Comparison of ENCODE assay signal across 21 cellular contexts in the genomic region with DNA sequence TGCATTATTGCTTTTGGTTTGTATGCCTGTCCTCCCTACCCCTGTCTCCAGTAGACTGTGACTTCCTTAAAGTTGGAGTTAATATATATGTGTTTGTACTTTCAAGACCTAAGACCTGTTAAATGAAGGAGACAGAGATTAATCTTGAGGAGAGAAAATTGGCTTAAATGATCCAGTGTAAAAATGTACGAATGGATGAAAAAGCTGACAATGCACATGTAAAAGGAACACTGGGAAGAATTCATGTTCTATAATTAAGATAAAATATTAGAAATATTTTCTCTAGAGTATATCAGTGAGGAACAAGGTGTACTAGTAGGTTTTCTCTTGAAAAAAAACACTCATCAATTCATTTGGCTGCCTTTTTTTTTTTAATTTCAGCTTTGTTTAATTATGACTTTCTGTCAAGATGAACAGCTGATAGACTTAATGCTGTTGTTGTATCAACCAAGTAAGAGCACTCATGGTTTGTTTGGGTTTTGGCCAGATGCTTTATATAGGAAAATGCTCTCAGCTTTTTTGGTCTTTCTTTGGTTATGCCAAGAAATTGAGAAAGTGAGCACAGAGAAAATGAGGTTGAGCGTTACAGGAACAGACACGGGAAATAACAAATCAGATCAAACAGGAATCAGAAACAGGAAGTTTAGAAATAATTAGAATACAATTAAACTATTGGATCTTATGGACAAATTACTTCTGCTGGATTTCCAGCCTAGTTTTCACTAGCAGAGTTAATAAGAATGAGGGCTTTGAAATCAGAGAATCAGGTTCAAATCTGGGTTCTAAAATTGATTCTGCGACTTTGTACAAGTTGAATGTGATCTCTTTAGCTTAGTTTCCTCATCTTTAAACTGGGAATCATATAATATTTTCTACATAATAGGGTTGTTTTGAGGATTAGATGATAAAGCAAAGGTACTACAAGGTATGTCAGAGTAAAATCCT. TPM values are rescaled to one million over a fixed set of nuclear protein-coding genes. Genes with fewer than 3 reads are reported as not detected.
DNase-seq lines count a peak whose midpoint lies in the region; ATAC-seq, FAIRE-seq and TF ChIP-seq lines count a peak whose summit lies in the region.
"Had no signal": no experiment of that assay in that cellular context is flagged by ENCODE, and none has a peak within 500 bp of the region (broad histone marks: within the 10 kb centered on the region; RNA-seq: fewer than 3 reads in every experiment).

No MANE protein-coding gene starts in this region.

- H3K9ac ChIP-seq in DND-41 (ENCODE audit: low read depth, low read length), result no peak overlapping the region
- no peak overlapping the region for H3K9ac ChIP-seq in PC-3 (ENCODE audit: low read length)
- no peak overlapping the region for H3K9ac ChIP-seq in endothelial cell of umbilical vein (replicated peaks; ENCODE audit: extremely low read depth, insufficient read depth, low read length)

- BruUV-seq in A673 (replicated peaks; lab: Mats Ljungman, UMichigan), result no TSS peak
- BruUV-seq in PC-3 (replicated peaks; lab: Mats Ljungman, UMichigan), result no TSS peak
- BruUV-seq in endothelial cell of umbilical vein (replicated peaks; lab: Mats Ljungman, UMichigan), result no TSS peak

- ATAC-seq in DND-41 (ENCODE audit: insufficient read depth, low read depth) (no peak), PC-3 (no peak), heart right ventricle (no peak)
- ATAC-seq: Panc1 had no signal

- no peaks in the 10 kb centered on the region for H3K27me3 ChIP-seq in A673 (replicated peaks; ENCODE audit: insufficient read depth, low read depth, low read length, poor library complexity)
- H3K27me3 ChIP-seq in DND-41 (ENCODE audit: insufficient read depth, low read length, poor library complexity), result no peaks in the 10 kb centered on the region
- no peaks in the 10 kb centered on the region for H3K27me3 ChIP-seq in PC-3 (ENCODE audit: low read length)
- no peaks in the 10 kb centered on the region for H3K27me3 ChIP-seq in endothelial cell of umbilical vein (ENCODE audit: control insufficient read depth in 2 of 2, insufficient read depth in 2 of 2, low read length in 2 of 2)
- H3K27me3 ChIP-seq in heart right ventricle, result no peaks in the 10 kb centered on the region

- WGBS in heart right ventricle, 2 donors, result 66 to 76% methylated on average over 4 of the region's 4 CpGs

- TF ChIP-seq POLR2A in endothelial cell of umbilical vein (IDR thresholded peaks at IDR 0.05; ENCODE audit: low read depth, low read length), result no peak

- H3K27ac ChIP-seq in A673 (ENCODE audit: low read depth, low read length, poor library complexity, severe bottlenecking), result peak overlapping the region; percentile 4
- H3K27ac ChIP-seq in DND-41 (ENCODE audit: low read length), result no peak overlapping the region
- no peak overlapping the region for H3K27ac ChIP-seq in PC-3 (ENCODE audit: low read length)
- no peak overlapping the region for H3K27ac ChIP-seq in endothelial cell of umbilical vein (ENCODE audit: insufficient read depth, low read depth, low read length)
- no peak overlapping the region for H3K27ac ChIP-seq in heart right ventricle
- H3K27ac ChIP-seq: HL-60, SK-N-MC had no signal

- intact Hi-C loops in A673 (cut with micrococcal nuclease; ENCODE audit: unreplicated experiment), result loop anchor here (10.0 kb wide), 1 partner anchor 211 kb away; no protein-coding TSS in a partner anchor
- intact Hi-C loops in PC-3 (cut with micrococcal nuclease), result no loop called here
- intact Hi-C loops in endothelial cell of umbilical vein (cut with micrococcal nuclease), result no loop called here
- intact Hi-C loops in heart right ventricle (cut with DNase I), result no loop called here

- H2AFZ ChIP-seq in DND-41 (ENCODE audit: low read depth, low read length) (peak overlapping the region; percentile 72), PC-3 (ENCODE audit: low read length) (peak overlapping the region; percentile 13; the same call in 1 of the 2 replicates), endothelial cell of umbilical vein (ENCODE audit: low read depth, low read length) (no peak overlapping the region)

- H4K20me1 ChIP-seq in DND-41 (ENCODE audit: insufficient read depth, low read length) (no peaks in the 10 kb centered on the region), PC-3 (ENCODE audit: low read length) (no peaks in the 10 kb centered on the region), endothelial cell of umbilical vein (replicated peaks; ENCODE audit: control insufficient read depth, extremely low read depth, insufficient read depth, low read length) (no peaks in the 10 kb centered on the region)

- no peak overlapping the region for H3K4me3 ChIP-seq in A673 (ENCODE audit: low read depth, low read length, poor library complexity, severe bottlenecking)
- no peak overlapping the region for H3K4me3 ChIP-seq in DND-41 (ENCODE audit: low read depth in 1 of 2, low read length in 2 of 2)
- H3K4me3 ChIP-seq in PC-3 (ENCODE audit: low read length), result no peak overlapping the region
- no peak overlapping the region for H3K4me3 ChIP-seq in endothelial cell of umbilical vein (replicated peaks in 1 of 3; ENCODE audit: insufficient read depth in 1 of 3, low read depth in 1 of 3, low read length in 3 of 3)
- no peak overlapping the region for H3K4me3 ChIP-seq in heart right ventricle
- H3K4me3 ChIP-seq: SK-N-MC had no signal

- H3K36me3 ChIP-seq in A673 (ENCODE audit: insufficient read depth, low read length, poor library complexity, severe bottlenecking), result no peaks in the 10 kb centered on the region
- no peaks in the 10 kb centered on the region for H3K36me3 ChIP-seq in DND-41 (ENCODE audit: insufficient read depth, low read length)
- no peaks in the 10 kb centered on the region for H3K36me3 ChIP-seq in PC-3 (ENCODE audit: low read depth, low read length)
- no peaks in the 10 kb centered on the region for H3K36me3 ChIP-seq in endothelial cell of umbilical vein (ENCODE audit: control insufficient read depth in 2 of 2, extremely low read depth in 1 of 2, insufficient read depth in 2 of 2, low read length in 2 of 2)
- no peaks in the 10 kb centered on the region for H3K36me3 ChIP-seq in heart right ventricle

- CTCF ChIA-PET in A673 (lab: Charles Lee) (no interaction called here), PC-3 (lab: Charles Lee) (no interaction called here), endothelial cell of umbilical vein (lab: Charles Lee) (no interaction called here)

- H3K4me2 ChIP-seq in DND-41 (ENCODE audit: insufficient read depth, low read length) (no peak overlapping the region), PC-3 (ENCODE audit: low read length) (no peak overlapping the region), endothelial cell of umbilical vein (ENCODE audit: insufficient read depth, low read length) (peak overlapping the region; percentile 36)

- H3K79me2 ChIP-seq in DND-41 (ENCODE audit: insufficient read depth, low read length) (no peaks in the 10 kb centered on the region), PC-3 (ENCODE audit: low read length) (no peaks in the 10 kb centered on the region), endothelial cell of umbilical vein (ENCODE audit: control insufficient read depth, insufficient read depth, low read length) (peaks cover 3% of the 10 kb centered on the region)

- dilution Hi-C loops in endothelial cell of umbilical vein (cut with MboI; ENCODE audit: extremely low pct_ligation_motif_present, low sequenced_read_pairs), result no loop called here

- H3F3A ChIP-seq in PC-3 (ENCODE audit: low read length, unreplicated experiment), result no peaks in the 10 kb centered on the region

- DNase-seq in A673 (ENCODE audit: low spot score) (no peak), DND-41 (no peak), PC-3 (no peak), endothelial cell of umbilical vein (ENCODE audit: low read depth, low spot score) (peak; percentile 31), superior temporal gyrus (ENCODE audit: extremely low spot score) (no peak), NCI-H2081 treated with DMSO at 0.1 percent for 48 hours (lab: John Stamatoyannopoulos, UW) (no peak), heart right ventricle (no peak)
- DNase-seq: CD8-positive, alpha-beta memory T cell; DMS 273 treated with DMSO at 0.1 percent for 48 hours; EL; NCI-H1694; NCI-H2107; NCI-H345; NCI-H526 treated with DMSO at 0.1 percent for 48 hours had no signal

- TF ChIP-seq CTCF in A673 (conservative IDR thresholded peaks at IDR 0.05; ENCODE audit: low read depth, low read length) (no peak), DND-41 (IDR thresholded peaks at IDR 0.05; ENCODE audit: borderline replicate concordance, extremely low read depth, low read length, poor library complexity, severe bottlenecking) (no peak), PC-3 (conservative IDR thresholded peaks at IDR 0.05; ENCODE audit: low read depth, low read length) (no peak), endothelial cell of umbilical vein (IDR thresholded peaks at IDR 0.05; ENCODE audit: extremely low read depth in 1 of 2, insufficient read depth in 1 of 2, low read depth in 1 of 2, low read length in 2 of 2) (no peak), heart right ventricle (IDR thresholded peaks at IDR 0.05) (no peak)

- no peaks in the 10 kb centered on the region for H3K9me2 ChIP-seq in PC-3 (replicated peaks; ENCODE audit: low read length)

- peaks cover 16% of the 10 kb centered on the region for H3K4me1 ChIP-seq in A673 (ENCODE audit: insufficient read depth, low read length, poor library complexity, severe bottlenecking)
- H3K4me1 ChIP-seq in DND-41 (ENCODE audit: insufficient read depth, low read length), result peaks cover 6% of the 10 kb centered on the region
- peaks cover 7% of the 10 kb centered on the region for H3K4me1 ChIP-seq in PC-3 (ENCODE audit: insufficient read depth, low read length)
- H3K4me1 ChIP-seq in endothelial cell of umbilical vein (ENCODE audit: control insufficient read depth, extremely low read depth, insufficient read depth, low read length), result peaks cover 18% of the 10 kb centered on the region
- peaks cover 0 to 47% (median 21%) of the 10 kb centered on the region in 9 donors for H3K4me1 ChIP-seq in heart right ventricle

- POLR2A ChIA-PET in A673 (lab: Charles Lee; ENCODE audit: low non-redundant PET) (no interaction called here), PC-3 (lab: Charles Lee; ENCODE audit: unreplicated experiment) (no interaction called here), endothelial cell of umbilical vein (lab: Charles Lee) (no interaction called here)

- no peak for FAIRE-seq in endothelial cell of umbilical vein (lab: Jason Lieb, UNC)
- FAIRE-seq: H54, HTR-8/SVneo had no signal

- H3K9me3 ChIP-seq in A673 (ENCODE audit: low read depth, low read length, poor library complexity, severe bottlenecking) (no peaks in the 10 kb centered on the region), DND-41 (ENCODE audit: insufficient read depth, low read length, severe bottlenecking) (no peaks in the 10 kb centered on the region), PC-3 (ENCODE audit: low read length) (no peaks in the 10 kb centered on the region), endothelial cell of umbilical vein (replicated peaks; ENCODE audit: control insufficient read depth, insufficient read depth, low read length) (no peaks in the 10 kb centered on the region), heart right ventricle (no peaks in the 10 kb centered on the region)

- H3K9me1 ChIP-seq in endothelial cell of umbilical vein (replicated peaks; ENCODE audit: control insufficient read depth, extremely low read depth, insufficient read depth, low read length), result no peaks in the 10 kb centered on the region

RNA-seq across cellular contexts. Expression of gene AADAC, which starts 38.3 kb away (rescaled TPM):
- total RNA-seq in A673 (2021) (0.43 TPM in 1 of 2 replicates, not detected in the other), PC-3 (2014; rRNA removed) (0.18 TPM in 1 of 2 replicates, not detected in the other), endothelial cell of umbilical vein (0.27 and 1.0 TPM in 2 replicates), heart right ventricle (under 1 TPM in 1 of 10 donors, not detected in 9; 0.14 TPM)
- polyA plus RNA-seq in endothelial cell of umbilical vein (0.32 and 0.62 TPM in 2 replicates), heart right ventricle (under 1 TPM in 1 of 2 donors, not detected in 1; 0.01 TPM)
- 0.31 and 0.32 TPM in 2 replicates for polyA plus RNA-seq in endothelial cell of umbilical vein (2011; cell fraction: cytosol; rRNA removed)
- polyA plus RNA-seq in endothelial cell of umbilical vein (2011; cell fraction: nucleus; rRNA removed), result 3.2 and 7.8 TPM in 2 replicates
- 1.7 and 3.8 TPM in 2 replicates for polyA plus RNA-seq in endothelial cell of umbilical vein (2012)
- polyA minus RNA-seq in endothelial cell of umbilical vein, result not detected in 2 replicates
- not detected for polyA minus RNA-seq in endothelial cell of umbilical vein (2011; cell fraction: cytosol; rRNA and poly(A)+ RNA removed)
- polyA minus RNA-seq in endothelial cell of umbilical vein (2011; cell fraction: nucleus; rRNA and poly(A)+ RNA removed), result 0.24 and 1.3 TPM in 2 replicates
- total RNA-seq: CD8-positive, alpha-beta memory T cell; T-helper 1 cell treated with Interleukin-12 subunit alpha and Interleukin-12 subunit beta and Interleukin-4 antibody, amounts not matched to agents 30 ng/mL and 1 ng/mL, for 36 hours had no signal
- polyA plus RNA-seq: BJ; CD8-positive, alpha-beta memory T cell had no signal

RNA-seq across cellular contexts. Expression of gene AADACL2, which starts 41.9 kb away (rescaled TPM):
- total RNA-seq in A673 (2021), result not detected in 2 replicates
- not detected in 2 replicates for total RNA-seq in PC-3 (2014; rRNA removed)
- total RNA-seq in endothelial cell of umbilical vein, result not detected in 2 replicates
- polyA plus RNA-seq in endothelial cell of umbilical vein, result not detected in 2 replicates
- polyA plus RNA-seq in endothelial cell of umbilical vein (2011; cell fraction: cytosol; rRNA removed), result not detected in 2 replicates
- polyA plus RNA-seq in endothelial cell of umbilical vein (2011; cell fraction: nucleus; rRNA removed), result not detected in 2 replicates
- not detected in 2 replicates for polyA plus RNA-seq in endothelial cell of umbilical vein (2012)
- not detected in 2 replicates for polyA minus RNA-seq in endothelial cell of umbilical vein
- polyA minus RNA-seq in endothelial cell of umbilical vein (2011; cell fraction: cytosol; rRNA and poly(A)+ RNA removed), result not detected
- not detected in 2 replicates for polyA minus RNA-seq in endothelial cell of umbilical vein (2011; cell fraction: nucleus; rRNA and poly(A)+ RNA removed)
- total RNA-seq in heart right ventricle, result not detected
- not detected for polyA plus RNA-seq in heart right ventricle
- total RNA-seq: CD8-positive, alpha-beta memory T cell; T-helper 1 cell treated with Interleukin-12 subunit alpha and Interleukin-12 subunit beta and Interleukin-4 antibody, amounts not matched to agents 30 ng/mL and 1 ng/mL, for 36 hours had no signal
- polyA plus RNA-seq: BJ; CD8-positive, alpha-beta memory T cell had no signal
